12 cellular contexts compared by ENCODE assay signal in genomic region chr6:111030008-111031006, GRCh38. TPM values are rescaled to one million over a fixed set of nuclear protein-coding genes. Genes with fewer than 3 reads are reported as not detected.
A peak's percentile ranks its signal among the peaks of the same experiment; 100 is the strongest.
DNase-seq lines count a peak whose midpoint lies in the region; ATAC-seq and TF ChIP-seq lines count a peak whose summit lies in the region.
"Had no signal": no experiment of that assay in that cellular context is flagged by ENCODE, and none has a peak within 500 bp of the region (broad histone marks: within the 10 kb centered on the region; RNA-seq: fewer than 3 reads in every experiment).

No MANE protein-coding gene starts in this region.

- H3K4me3 ChIP-seq in cardiac muscle cell, result no peak overlapping the region
- H3K4me3 ChIP-seq: ovary had no signal

- DNase-seq in LHCN-M2 (ENCODE audit: low read depth), result peak; percentile 10
- DNase-seq in NCI-H69 (lab: John Stamatoyannopoulos, UW), result peak; percentile 77
- peak; percentile 15 to 42 for DNase-seq in cardiac muscle cell (ENCODE audit: low read depth in 1 of 2, low spot score in 1 of 2)
- no peak for DNase-seq in sciatic nerve (ENCODE audit: low spot score)
- DNase-seq in T1000 (lab: John Stamatoyannopoulos, UW), result no peak
- DNase-seq in foreskin keratinocyte, result no peak
- DNase-seq in activated naive CD4-positive, alpha-beta T cell treated with anti-CD3 and anti-CD28 coated beads, Interleukin-2, amount 10 ng/mL, durations not matched to agents 7 days and 5 days, result no peak
- DNase-seq: RPMI8226 had no signal

- H3K27ac Mint-ChIP-seq in activated naive CD4-positive, alpha-beta T cell treated with anti-CD3 and anti-CD28 coated beads, Interleukin-2, amount 10 ng/mL, durations not matched to agents 7 days and 5 days, result no peak overlapping the region
- H3K27ac Mint-ChIP-seq: activated naive CD4-positive, alpha-beta T cell treated with anti-CD3 and anti-CD28 coated beads, Interleukin-2, amount 50 U/mL, for 72 hours had no signal

- ATAC-seq in sciatic nerve (peak; percentile 84), HG03442 (IDR thresholded peaks at IDR 0.05; ENCODE audit: unreplicated experiment) (no peak), foreskin keratinocyte (no peak)
- ATAC-seq: activated CD4-positive, CD25-positive, alpha-beta regulatory T cell treated with anti-CD3 and anti-CD28 coated beads, Interleukin-2, amount 50 U/mL, for 24 hours had no signal

- no peak overlapping the region for H3K4me3 Mint-ChIP-seq in activated naive CD4-positive, alpha-beta T cell treated with anti-CD3 and anti-CD28 coated beads, Interleukin-2, amount 10 ng/mL, durations not matched to agents 7 days and 5 days

- no peaks in the 10 kb centered on the region for H3K27me3 Mint-ChIP-seq in activated naive CD4-positive, alpha-beta T cell treated with anti-CD3 and anti-CD28 coated beads, Interleukin-2, amount 10 ng/mL, durations not matched to agents 7 days and 5 days

- H3K36me3 ChIP-seq in cardiac muscle cell, result peaks cover 4% of the 10 kb centered on the region
- H3K36me3 ChIP-seq: ovary had no signal

- no peaks in the 10 kb centered on the region for H3K27me3 ChIP-seq in cardiac muscle cell
- no peaks in the 10 kb centered on the region for H3K27me3 ChIP-seq in foreskin keratinocyte
- H3K27me3 ChIP-seq: ovary had no signal

- H3K4me1 ChIP-seq in cardiac muscle cell (ENCODE audit: low read depth) (peaks cover 47% of the 10 kb centered on the region), foreskin keratinocyte (no peaks in the 10 kb centered on the region)

- H3K9me3 Mint-ChIP-seq in activated naive CD4-positive, alpha-beta T cell treated with anti-CD3 and anti-CD28 coated beads, Interleukin-2, amount 10 ng/mL, durations not matched to agents 7 days and 5 days, result no peaks in the 10 kb centered on the region
- H3K9me3 Mint-ChIP-seq: activated naive CD4-positive, alpha-beta T cell treated with anti-CD3 and anti-CD28 coated beads, Interleukin-2, amount 50 U/mL, for 72 hours had no signal

- no peaks in the 10 kb centered on the region for H3K4me1 Mint-ChIP-seq in activated naive CD4-positive, alpha-beta T cell treated with anti-CD3 and anti-CD28 coated beads, Interleukin-2, amount 10 ng/mL, durations not matched to agents 7 days and 5 days

- CTCF ChIA-PET in activated naive CD4-positive, alpha-beta T cell treated with anti-CD3 and anti-CD28 coated beads, Interleukin-2, amount 10 ng/mL, durations not matched to agents 7 days and 5 days (lab: Charles Lee), result interaction anchor here (0.8 to 1.6 kb wide), 3 partner anchors 19 to 502 kb away, joined by 3 to 4 read pairs (median 3); a partner anchor contains a TSS

- H3K36me3 Mint-ChIP-seq in activated naive CD4-positive, alpha-beta T cell treated with anti-CD3 and anti-CD28 coated beads, Interleukin-2, amount 10 ng/mL, durations not matched to agents 7 days and 5 days, result peaks cover 14% of the 10 kb centered on the region

- peak overlapping the region; percentile 82 for H3K27ac ChIP-seq in cardiac muscle cell
- no peak overlapping the region for H3K27ac ChIP-seq in foreskin keratinocyte
- H3K27ac ChIP-seq: ovary had no signal

- TF ChIP-seq CTCF in cardiac muscle cell (IDR thresholded peaks at IDR 0.05; ENCODE audit: low read depth, low read length) (no peak), foreskin keratinocyte (conservative IDR thresholded peaks at IDR 0.05) (no peak)

- H3K9me3 ChIP-seq in cardiac muscle cell (ENCODE audit: low read depth), result no peaks in the 10 kb centered on the region
- H3K9me3 ChIP-seq: ovary had no signal

- intact Hi-C loops in sciatic nerve (cut with DNase I), result no loop called here

RNA-seq across cellular contexts. Expression of gene RPF2, which starts 48.5 kb away (rescaled TPM):
- total RNA-seq in LHCN-M2 (2014; rRNA removed), result 69.8 and 81.0 TPM in 2 replicates
- 14.4 TPM for polyA plus RNA-seq in LHCN-M2 (2012)
- 16.1 and 18.8 TPM in 2 replicates for total RNA-seq in cardiac muscle cell
- polyA plus RNA-seq in cardiac muscle cell, result 40.6 and 42.8 TPM in 2 replicates
- total RNA-seq in sciatic nerve, result 22.1 TPM
- 44.1 and 44.3 TPM in 2 replicates for total RNA-seq in foreskin keratinocyte
- 32.2 and 44.4 TPM in 2 replicates for polyA plus RNA-seq in foreskin keratinocyte

RNA-seq across cellular contexts. Expression of gene SLC16A10, which starts 57.0 kb away (rescaled TPM):
- under 0.01 and 0.63 TPM in 2 replicates for total RNA-seq in LHCN-M2 (2014; rRNA removed)
- not detected for polyA plus RNA-seq in LHCN-M2 (2012)
- total RNA-seq in cardiac muscle cell, result 14.6 and 21.4 TPM in 2 replicates
- 8.1 and 8.3 TPM in 2 replicates for polyA plus RNA-seq in cardiac muscle cell
- total RNA-seq in sciatic nerve, result 3.1 TPM
- total RNA-seq in foreskin keratinocyte, result 0.07 and 0.14 TPM in 2 replicates
- polyA plus RNA-seq in foreskin keratinocyte, result 0.09 TPM in 1 of 2 replicates, not detected in the other

Comparison
In these comparisons a context has a peak if more than half of its experiments do, and no peak if none do; other contexts are left out.
1. DNase-seq: peak in LHCN-M2 (single experiment), NCI-H69 (single experiment) and cardiac muscle cell (2 of 2); none in sciatic nerve (single experiment), T1000 (single experiment), foreskin keratinocyte (0 of 2) and activated naive CD4-positive, alpha-beta T cell treated with anti-CD3 and anti-CD28 coated beads, Interleukin-2, amount 10 ng/mL, durations not matched to agents 7 days and 5 days (single experiment).